Comparison of ENCODE assay signal across 18 cellular contexts in the genomic region with DNA sequence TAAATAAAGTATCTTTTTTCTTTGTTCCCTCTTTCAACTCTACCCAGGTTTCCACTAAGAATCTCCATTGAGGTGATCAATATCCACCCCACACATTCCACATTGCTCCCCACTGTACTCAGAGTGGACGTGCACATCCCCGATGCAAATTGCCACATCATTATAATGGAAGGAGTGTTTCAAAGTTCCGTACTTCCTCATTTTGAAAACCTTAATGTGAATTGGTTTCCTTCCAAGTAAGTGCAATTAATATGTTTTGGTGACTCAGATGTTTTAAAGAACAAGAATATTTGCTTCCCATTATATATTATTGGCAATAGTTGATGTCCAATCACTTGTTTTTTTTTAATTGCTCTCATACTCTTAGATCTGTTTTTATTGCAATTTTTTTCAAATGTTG.
"Had no signal": no experiment of that assay in that cellular context is flagged by ENCODE, and none has a peak within 500 bp of the region (broad histone marks: within the 10 kb centered on the region; RNA-seq: fewer than 3 reads in every experiment).

No MANE protein-coding gene starts in this region.

- DNase-seq: activated B cell treated with CpG ODN at 0.5 μM for 24 hours; activated CD4-positive, alpha-beta memory T cell treated with anti-CD3 and anti-CD28 coated beads, Interleukin-2, amount 10 ng/mL, durations not matched to agents 7 days and 5 days; activated CD4-positive, alpha-beta T cell treated with anti-CD3 and anti-CD28 coated beads for 48 hours; activated naive CD4-positive, alpha-beta T cell treated with anti-CD3 and anti-CD28 coated beads for 36 hours; activated T-cell treated with anti-CD3 and anti-CD28 coated beads, Interleukin-2, amount 50 U/mL, for 1 hour; body of pancreas; dorsolateral prefrontal cortex; foreskin fibroblast; hippocampal formation; stimulated activated CD4-positive, alpha-beta T cell treated with anti-CD3 and anti-CD28 coated beads, Interleukin-4, amount 100 ng/mL, for 1 hour; stomach; T1000; trophoblast cell had no signal

- H3K27me3 ChIP-seq: body of pancreas, dorsolateral prefrontal cortex, stomach had no signal

- ATAC-seq: body of pancreas, left lobe of liver, sciatic nerve had no signal

- H3K9me3 ChIP-seq: body of pancreas, stomach had no signal

- H3K4me2 ChIP-seq: smooth muscle cell had no signal

- H3K27ac ChIP-seq: body of pancreas, dorsolateral prefrontal cortex, epithelial cell of prostate, parathyroid adenoma, stomach had no signal

- H3K79me2 ChIP-seq: parathyroid adenoma had no signal

- H3K4me1 ChIP-seq: body of pancreas, parathyroid adenoma, stomach had no signal

- H3K9ac ChIP-seq: parathyroid adenoma had no signal

- H3K36me3 ChIP-seq: stomach had no signal

- H2AFZ ChIP-seq: parathyroid adenoma had no signal

- H3K4me3 ChIP-seq: body of pancreas, dorsolateral prefrontal cortex, smooth muscle cell, stomach had no signal
